12 cellular contexts compared by ENCODE assay signal in the genomic region with DNA sequence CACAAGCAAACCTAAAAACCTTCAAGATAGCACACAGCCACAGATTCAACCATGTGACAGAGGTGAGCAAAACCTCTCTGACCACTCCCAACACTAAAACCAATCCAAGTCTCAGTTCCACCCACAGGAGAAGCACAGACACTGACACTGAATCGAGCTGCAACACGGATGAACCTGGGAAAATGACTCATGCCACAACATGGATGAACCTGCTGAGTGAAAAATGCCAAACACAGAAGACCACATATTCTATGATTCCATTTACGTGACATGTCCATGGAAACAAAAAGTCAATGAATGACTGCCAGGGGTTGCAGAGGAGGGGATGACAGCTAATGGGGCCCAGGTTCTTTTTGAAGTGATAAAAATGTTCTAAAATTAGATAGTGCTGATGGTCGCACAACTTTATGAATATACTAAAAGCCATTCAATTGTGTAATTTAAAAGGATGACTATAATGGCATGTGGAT. TPM values are rescaled to one million over a fixed set of nuclear protein-coding genes. Genes with fewer than 3 reads are reported as not detected.
DNase-seq lines count a peak whose midpoint lies in the region; ATAC-seq, FAIRE-seq and TF ChIP-seq lines count a peak whose summit lies in the region.
"Had no signal": no experiment of that assay in that cellular context is flagged by ENCODE, and none has a peak within 500 bp of the region (broad histone marks: within the 10 kb centered on the region; RNA-seq: fewer than 3 reads in every experiment).

No MANE protein-coding gene starts in this region.

- no peak overlapping the region for H3K23ac ChIP-seq in mesenchymal stem cell (ENCODE audit: low read length in 2 of 2)

- H3K27me3 ChIP-seq in keratinocyte (ENCODE audit: control insufficient read depth, extremely low read depth, insufficient read depth, low read length) (no peaks in the 10 kb centered on the region), MM.1S (replicated peaks; ENCODE audit: insufficient read depth, low read length) (no peaks in the 10 kb centered on the region), mesenchymal stem cell (ENCODE audit: control insufficient read depth in 1 of 2, insufficient read depth in 1 of 2, low read length in 2 of 2) (no peaks in the 10 kb centered on the region)

- H3K9me3 ChIP-seq in keratinocyte (ENCODE audit: control insufficient read depth, low read depth, low read length) (no peaks in the 10 kb centered on the region), MM.1S (replicated peaks; ENCODE audit: insufficient read depth, low read length) (no peaks in the 10 kb centered on the region), mesenchymal stem cell (ENCODE audit: control insufficient read depth, low read length) (no peaks in the 10 kb centered on the region)

- H2AK5ac ChIP-seq in mesenchymal stem cell (ENCODE audit: low read length, severe bottlenecking) = no peak overlapping the region

- peaks cover 6% of the 10 kb centered on the region for H4K20me1 ChIP-seq in keratinocyte (ENCODE audit: control insufficient read depth, extremely low read depth, insufficient read depth, low read length)
- no peaks in the 10 kb centered on the region for H4K20me1 ChIP-seq in MM.1S (ENCODE audit: insufficient read depth, low read length)

- TF ChIP-seq CTCF in keratinocyte (optimal IDR thresholded peaks at IDR 0.05 in 1 of 3, IDR thresholded peaks at IDR 0.05 in 1 of 3, conservative IDR thresholded peaks at IDR 0.05 in 1 of 3; ENCODE audit: extremely low read depth in 1 of 3, insufficient read depth in 2 of 3, low read length in 3 of 3) (no peak), MM.1S (IDR thresholded peaks at IDR 0.05; ENCODE audit: low read length) (no peak)

- no peak overlapping the region for H2BK12ac ChIP-seq in mesenchymal stem cell (ENCODE audit: low read length in 2 of 2)

- H3K4me3 ChIP-seq in keratinocyte (ENCODE audit: control insufficient read depth in 2 of 3, extremely low read depth in 1 of 3, insufficient read depth in 2 of 3, low read depth in 1 of 3, low read length in 3 of 3) (no peak overlapping the region), MM.1S (ENCODE audit: low read length) (no peak overlapping the region), mesenchymal stem cell (ENCODE audit: insufficient read depth in 1 of 2, low read depth in 1 of 2, low read length in 2 of 2) (no peak overlapping the region)

- peak; percentile 89 for FAIRE-seq in keratinocyte (lab: Jason Lieb, UNC)

- no peak overlapping the region for H3K14ac ChIP-seq in mesenchymal stem cell (ENCODE audit: low read length in 2 of 2)

- no peaks in the 10 kb centered on the region for H3K9me2 ChIP-seq in MM.1S (replicated peaks; ENCODE audit: insufficient read depth, low read length)

- no peak overlapping the region for H3K4ac ChIP-seq in mesenchymal stem cell (ENCODE audit: low read depth in 1 of 2, low read length in 2 of 2)

- H3K4me1 ChIP-seq in keratinocyte (ENCODE audit: control insufficient read depth, extremely low read depth, insufficient read depth, low read length) (peaks cover 34% of the 10 kb centered on the region), MM.1S (ENCODE audit: low read length) (0 out of 2 replicates have a peak, but pooled peaks cover 6% of the 10 kb centered on the region), mesenchymal stem cell (ENCODE audit: control insufficient read depth, insufficient read depth, low read depth, low read length) (peaks cover 6% of the 10 kb centered on the region)

- 93% methylated on average over 3 of the region's 4 CpGs for WGBS in mesenchymal stem cell

- dilution Hi-C loops in keratinocyte (cut with MboI; ENCODE audit: extremely low pct_ligation_motif_present, low sequenced_read_pairs) = no loop called here

- H3K9ac ChIP-seq in keratinocyte (ENCODE audit: control insufficient read depth, extremely low read depth, insufficient read depth, low read length) = no peak overlapping the region
- H3K9ac ChIP-seq in MM.1S (ENCODE audit: low read length) = no peak overlapping the region
- no peak overlapping the region for H3K9ac ChIP-seq in mesenchymal stem cell (ENCODE audit: low read length)

- H3F3A ChIP-seq in MM.1S (ENCODE audit: insufficient read depth, low read length) = no peaks in the 10 kb centered on the region

- ATAC-seq in GM18511 (IDR thresholded peaks at IDR 0.05; ENCODE audit: unreplicated experiment) = peak; percentile 91
- peak; percentile 89 for ATAC-seq in GM21360 (IDR thresholded peaks at IDR 0.05; ENCODE audit: unreplicated experiment)
- peak; percentile 86 for ATAC-seq in HG03460 (IDR thresholded peaks at IDR 0.05; ENCODE audit: unreplicated experiment)
- ATAC-seq: sciatic nerve had no signal

- peak; percentile 69 for DNase-seq in keratinocyte (ENCODE audit: low read depth, low spot score)
- no peak for DNase-seq in NCI-H146 (lab: John Stamatoyannopoulos, UW)
- DNase-seq in MM.1S = no peak
- no peak for DNase-seq in kidney tubule cell (ENCODE audit: low spot score)
- DNase-seq in mesenchymal stem cell = no peak
- DNase-seq: activated CD4-positive, alpha-beta T cell treated with anti-CD3 and anti-CD28 coated beads for 1 hour; cortex of kidney; NCI-H774 had no signal

- H3K4me2 ChIP-seq in keratinocyte (ENCODE audit: control insufficient read depth, extremely low read depth, insufficient read depth, low read depth, low read length) (peak overlapping the region; percentile 29), MM.1S (ENCODE audit: low read depth, low read length) (no peak overlapping the region), mesenchymal stem cell (ENCODE audit: low read length, poor library complexity, severe bottlenecking) (no peak overlapping the region)

- peaks cover 8% of the 10 kb centered on the region for H3K9me1 ChIP-seq in keratinocyte (ENCODE audit: control insufficient read depth, extremely low read depth, insufficient read depth, low read length)

- H2BK5ac ChIP-seq in mesenchymal stem cell (ENCODE audit: low read depth, low read length, poor library complexity, severe bottlenecking) = no peak overlapping the region

- no peak overlapping the region for H3K18ac ChIP-seq in mesenchymal stem cell (ENCODE audit: low read depth in 1 of 2, low read length in 2 of 2)

- no peak overlapping the region for H4K8ac ChIP-seq in mesenchymal stem cell (ENCODE audit: low read length)

- H2BK15ac ChIP-seq in mesenchymal stem cell (ENCODE audit: low read depth, poor library complexity, severe bottlenecking) = no peak overlapping the region

- no peak overlapping the region for H2BK120ac ChIP-seq in mesenchymal stem cell (ENCODE audit: low read depth, low read length)

- no peak overlapping the region for H4K91ac ChIP-seq in mesenchymal stem cell (ENCODE audit: low read length)

- peaks cover 26% of the 10 kb centered on the region for H3K79me1 ChIP-seq in mesenchymal stem cell (replicated peaks; ENCODE audit: low read length, poor library complexity, severe bottlenecking)

- H2AFZ ChIP-seq in keratinocyte (ENCODE audit: control insufficient read depth, low read length) (no peak overlapping the region), MM.1S (ENCODE audit: low read length) (no peak overlapping the region), mesenchymal stem cell (ENCODE audit: low read depth, low read length) (no peak overlapping the region)

- H3K79me2 ChIP-seq in keratinocyte (ENCODE audit: control insufficient read depth, insufficient read depth, low read length) = peaks cover 83% of the 10 kb centered on the region
- H3K79me2 ChIP-seq in MM.1S (ENCODE audit: low read length) = peaks cover 79% of the 10 kb centered on the region

- H3K36me3 ChIP-seq in keratinocyte (ENCODE audit: control insufficient read depth in 2 of 2, extremely low read depth in 1 of 2, insufficient read depth in 2 of 2, low read length in 2 of 2) = no peaks in the 10 kb centered on the region
- H3K36me3 ChIP-seq in MM.1S (replicated peaks; ENCODE audit: insufficient read depth, low read length) = no peaks in the 10 kb centered on the region
- H3K36me3 ChIP-seq in mesenchymal stem cell (ENCODE audit: control insufficient read depth in 1 of 2, insufficient read depth in 2 of 2, low read depth in 1 of 2, low read length in 2 of 2) = no peaks in the 10 kb centered on the region

- H3K27ac ChIP-seq in keratinocyte (ENCODE audit: control insufficient read depth, insufficient read depth, low read length) (peak overlapping the region; percentile 72), MM.1S (ENCODE audit: low read length) (no peak overlapping the region), mesenchymal stem cell (ENCODE audit: low read length, poor library complexity, severe bottlenecking) (no peak overlapping the region)

RNA-seq across cellular contexts. Expression of a gene that starts 22.0 kb away (rescaled TPM):
- polyA plus RNA-seq in keratinocyte = 23.9 to 34.4 TPM (median 28.4 TPM) in 3 replicates
- 20.2 TPM for polyA plus RNA-seq in keratinocyte (2011; ENCODE audit: low read depth)
- polyA plus RNA-seq in keratinocyte (2011; cell fraction: cytosol; rRNA removed) = 17.9 and 23.3 TPM in 2 replicates
- polyA plus RNA-seq in keratinocyte (2011; cell fraction: nucleus; rRNA removed) = 45.1 and 49.3 TPM in 2 replicates
- 14.1 and 23.9 TPM in 2 replicates for polyA plus RNA-seq in keratinocyte (2012; ENCODE audit: low replicate concordance)
- 23.1 to 44.0 TPM (median 27.9 TPM) in 3 replicates for polyA minus RNA-seq in keratinocyte
- polyA minus RNA-seq in keratinocyte (2011; cell fraction: cytosol; rRNA and poly(A)+ RNA removed) = 15.3 TPM
- 21.0 and 31.0 TPM in 2 replicates for polyA minus RNA-seq in keratinocyte (2011; cell fraction: nucleus; rRNA and poly(A)+ RNA removed)
- 29.0 TPM for polyA plus RNA-seq in mesenchymal stem cell (2013, experiment 1 of 2)
- polyA plus RNA-seq in mesenchymal stem cell (2013, experiment 2 of 2) = 33.4 TPM
